ENCODE assay signal across 24 cellular contexts in genomic region chr16:50376997-50377396, GRCh38.
"Had no signal": no experiment of that assay in that cellular context is flagged by ENCODE, and none has a peak within 500 bp of the region (broad histone marks: within the 10 kb centered on the region; RNA-seq: fewer than 3 reads in every experiment).

No MANE protein-coding gene starts in this region.

- H3K27me3 ChIP-seq: MG63, Peyer's patch had no signal

- ATAC-seq: HepG2, Right ventricle myocardium inferior, SK-N-SH treated with all-trans-retinoic acid at 6 μM for 48 hours had no signal

- H3K4me3 ChIP-seq: MG63, PC-9, Peyer's patch, SJCRH30 had no signal

- H3K4me1 ChIP-seq: Peyer's patch, SJCRH30 had no signal

- H3K27ac ChIP-seq: PC-9, Peyer's patch, SJCRH30 had no signal

- H3K36me3 ChIP-seq: MG63, Peyer's patch, SJCRH30 had no signal

- DNase-seq: IMR-90, Karpas-422, KG1, MG63, NCI-H1092 treated with DMSO at 0.1 percent for 48 hours, NCI-H1436, NCI-H187, NCI-H2029, NCI-H2081 treated with DMSO at 0.1 percent for 48 hours, NCI-H2171, NCI-H226, NCI-H446, NCI-H510A, NCI-H524 treated with DMSO at 0.1 percent for 48 hours, NCI-H69, NCI-H774, OCI-M1, PC-9, Peyer's patch, SHP77 treated with DMSO at 0.1 percent for 48 hours, SJCRH30 had no signal

- H3K9me3 ChIP-seq: MG63, Peyer's patch, SJCRH30 had no signal
